ENCODE assay signal across 8 cellular contexts in genomic region chr1:212949771-212950170, GRCh38. TPM values are rescaled to one million over a fixed set of nuclear protein-coding genes. Genes with fewer than 3 reads are reported as not detected.
DNase-seq lines count a peak whose midpoint lies in the region; ATAC-seq, FAIRE-seq and TF ChIP-seq lines count a peak whose summit lies in the region.

No MANE protein-coding gene starts in this region.

- ATAC-seq in activated naive CD4-positive, alpha-beta T cell treated with anti-CD3 and anti-CD28 coated beads, Interleukin-2, amount 50 U/mL, for 72 hours, result no peak
- ATAC-seq in HepG2, result no peak

- in situ Hi-C loops in HepG2 (cut with HindIII; ENCODE audit: extremely low pct_ligation_motif_present, low pct_unique_long_range_greater_than_20kb), result no loop called here

- no peak overlapping the region for H3K27ac ChIP-seq in HepG2 (ENCODE audit: extremely low read length, insufficient read depth, low read length)
- H3K27ac ChIP-seq in tibial artery, result no peak overlapping the region

- H3K27me3 ChIP-seq in adipocyte (replicated peaks; ENCODE audit: control insufficient read depth, insufficient read depth, low read length), result peaks cover 42% of the 10 kb centered on the region
- no peaks in the 10 kb centered on the region for H3K27me3 ChIP-seq in HepG2 (ENCODE audit: control insufficient read depth in 1 of 2, insufficient read depth in 2 of 2, low read length in 2 of 2)
- H3K27me3 ChIP-seq in tibial artery, result peaks cover 0 to 15% of the 10 kb centered on the region in 2 donors

- no peaks in the 10 kb centered on the region for H4K20me1 ChIP-seq in HepG2 (ENCODE audit: insufficient read depth, low read length)

- H3K9me3 Mint-ChIP-seq in activated naive CD4-positive, alpha-beta T cell treated with anti-CD3 and anti-CD28 coated beads, Interleukin-2, amount 50 U/mL, for 24 hours, result no peaks in the 10 kb centered on the region
- no peaks in the 10 kb centered on the region for H3K9me3 Mint-ChIP-seq in activated naive CD4-positive, alpha-beta T cell treated with anti-CD3 and anti-CD28 coated beads, Interleukin-2, amount 50 U/mL, for 72 hours

- no peak for TF ChIP-seq POLR2A in HepG2 (IDR thresholded peaks at IDR 0.05; ENCODE audit: insufficient read depth in 1 of 2, low read depth in 2 of 2, low read length in 2 of 2)

- no peaks in the 10 kb centered on the region for H3K79me2 ChIP-seq in HepG2 (ENCODE audit: insufficient read depth, low read length)

- H3K9ac ChIP-seq in adipocyte (ENCODE audit: low read length) (no peak overlapping the region), HepG2 (ENCODE audit: insufficient read depth, low read depth, low read length) (no peak overlapping the region)

- no peaks in the 10 kb centered on the region for H3K36me3 ChIP-seq in adipocyte (ENCODE audit: control insufficient read depth, insufficient read depth, low read length, severe bottlenecking)
- H3K36me3 ChIP-seq in HepG2 (replicated peaks in 1 of 2; ENCODE audit: control insufficient read depth in 1 of 2, insufficient read depth in 2 of 2, low read length in 2 of 2), result no peaks in the 10 kb centered on the region
- no peaks in the 10 kb centered on the region for H3K36me3 ChIP-seq in tibial artery

- no TSS peak for BruUV-seq in HepG2 (replicated peaks; lab: Mats Ljungman, UMichigan)

- intact Hi-C loops in HepG2 (cut with micrococcal nuclease; ENCODE audit: unreplicated experiment), result loop anchor here (5.0 kb wide), 1 partner anchor 33 kb away; no protein-coding TSS in a partner anchor
- intact Hi-C loops in tibial artery (cut with DNase I; ENCODE audit: low total_unique reads), result no loop called here

- WGBS in HepG2 (ENCODE audit: low lambda C conversion rate), result 78% methylated on average over 2 of the region's 2 CpGs

- TF ChIP-seq EP300 in HepG2 (IDR thresholded peaks at IDR 0.05; ENCODE audit: low read depth in 2 of 2, low read length in 2 of 2) (no peak), HepG2 (CRISPR knock-in tag; IDR thresholded peaks at IDR 0.05; ENCODE audit: borderline replicate concordance) (no peak)

- H3K4me1 Mint-ChIP-seq in activated naive CD4-positive, alpha-beta T cell treated with anti-CD3 and anti-CD28 coated beads, Interleukin-2, amount 50 U/mL, for 24 hours, result peaks cover 11% of the 10 kb centered on the region

- peak overlapping the region; percentile 78 for H3K4me3 ChIP-seq in adipocyte (ENCODE audit: low read length)
- H3K4me3 ChIP-seq in HepG2 (replicated peaks in 1 of 3; ENCODE audit: insufficient read depth in 1 of 3, low read depth in 2 of 3, low read length in 3 of 3), result peak overlapping the region in 1 of 3 experiments; percentile 31; a peak in 2 of 6 replicates
- H3K4me3 ChIP-seq in tibial artery, result peak overlapping the region; percentile 45 to 61

- TF ChIP-seq CTCF in HepG2 (CRISPR knock-in tag; IDR thresholded peaks at IDR 0.05) (no peak), tibial artery (IDR thresholded peaks at IDR 0.05) (no peak)

- POLR2A ChIA-PET in HepG2 (lab: Yijun Ruan, JAX), result no interaction called here

- H3K4me1 ChIP-seq in adipocyte (ENCODE audit: control insufficient read depth, insufficient read depth, low read length) (peaks cover 18% of the 10 kb centered on the region), HepG2 (ENCODE audit: insufficient read depth, low read length) (peaks cover 8% of the 10 kb centered on the region; the same call in 1 of the 2 replicates), tibial artery (peaks cover 0 to 20% (median 11%) of the 10 kb centered on the region in 4 donors)

- peak overlapping the region; percentile 78 for H3K4me3 Mint-ChIP-seq in activated naive CD4-positive, alpha-beta T cell treated with anti-CD3 and anti-CD28 coated beads, Interleukin-2, amount 50 U/mL, for 24 hours

- peaks cover 31% of the 10 kb centered on the region for H3K27me3 Mint-ChIP-seq in activated naive CD4-positive, alpha-beta T cell treated with anti-CD3 and anti-CD28 coated beads, Interleukin-2, amount 50 U/mL, for 24 hours

- CTCF ChIA-PET in HepG2 (lab: Yijun Ruan, JAX; ENCODE audit: low intra/inter-chr PET ratio, low total read pairs), result no interaction called here

- H3K4me2 ChIP-seq in HepG2 (ENCODE audit: low read depth, low read length), result peak overlapping the region; percentile 65

- no peak for TF ChIP-seq RAD21 in HepG2 (CRISPR knock-in tag; IDR thresholded peaks at IDR 0.05)

- H3K9me3 ChIP-seq in adipocyte (ENCODE audit: control insufficient read depth, low read length) (peaks cover 5% of the 10 kb centered on the region), HepG2 (ENCODE audit: low read length) (no peaks in the 10 kb centered on the region), tibial artery (no peaks in the 10 kb centered on the region)

- H2AFZ ChIP-seq in HepG2 (ENCODE audit: low read length), result no peak overlapping the region

- DNase-seq in activated naive CD4-positive, alpha-beta T cell treated with anti-CD3 and anti-CD28 coated beads, Interleukin-2, amount 50 U/mL, for 72 hours (ENCODE audit: low spot score in 2 of 2), result no peak
- DNase-seq in adipocyte (ENCODE audit: low read depth), result no peak
- no peak for DNase-seq in HepG2 (ENCODE audit: low spot score)
- no peak for DNase-seq in tibial artery
- no peak for DNase-seq in DMS153 treated with DMSO at 0.1 percent for 48 hours (lab: John Stamatoyannopoulos, UW; ENCODE audit: unreplicated experiment)
- no peak for DNase-seq in NCI-H69 (lab: John Stamatoyannopoulos, UW)
- no peak for DNase-seq in KG1 (lab: John Stamatoyannopoulos, UW)

- FAIRE-seq in HepG2 (lab: Jason Lieb, UNC), result no peak

- H3K27ac Mint-ChIP-seq in activated naive CD4-positive, alpha-beta T cell treated with anti-CD3 and anti-CD28 coated beads, Interleukin-2, amount 50 U/mL, for 24 hours, result no peak overlapping the region
- no peak overlapping the region for H3K27ac Mint-ChIP-seq in activated naive CD4-positive, alpha-beta T cell treated with anti-CD3 and anti-CD28 coated beads, Interleukin-2, amount 50 U/mL, for 72 hours

- no peaks in the 10 kb centered on the region for H3K36me3 Mint-ChIP-seq in activated naive CD4-positive, alpha-beta T cell treated with anti-CD3 and anti-CD28 coated beads, Interleukin-2, amount 50 U/mL, for 24 hours
- peaks cover 0 to 16% of the 10 kb centered on the region in 2 donors for H3K36me3 Mint-ChIP-seq in activated naive CD4-positive, alpha-beta T cell treated with anti-CD3 and anti-CD28 coated beads, Interleukin-2, amount 50 U/mL, for 72 hours

TF ChIP-seq in HepG2, 621 proteins besides CTCF, POLR2A, EP300 and RAD21 (continues in another document):
- TF ChIP-seq, protein P1, sequence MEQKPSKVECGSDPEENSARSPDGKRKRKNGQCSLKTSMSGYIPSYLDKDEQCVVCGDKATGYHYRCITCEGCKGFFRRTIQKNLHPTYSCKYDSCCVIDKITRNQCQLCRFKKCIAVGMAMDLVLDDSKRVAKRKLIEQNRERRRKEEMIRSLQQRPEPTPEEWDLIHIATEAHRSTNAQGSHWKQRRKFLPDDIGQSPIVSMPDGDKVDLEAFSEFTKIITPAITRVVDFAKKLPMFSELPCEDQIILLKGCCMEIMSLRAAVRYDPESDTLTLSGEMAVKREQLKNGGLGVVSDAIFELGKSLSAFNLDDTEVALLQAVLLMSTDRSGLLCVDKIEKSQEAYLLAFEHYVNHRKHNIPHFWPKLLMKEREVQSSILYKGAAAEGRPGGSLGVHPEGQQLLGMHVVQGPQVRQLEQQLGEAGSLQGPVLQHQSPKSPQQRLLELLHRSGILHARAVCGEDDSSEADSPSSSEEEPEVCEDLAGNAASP (CRISPR knock-in tag; IDR thresholded peaks at IDR 0.05; ENCODE audit: borderline replicate concordance), result no peak
- no peak for TF ChIP-seq ZNF879 (CRISPR knock-in tag; IDR thresholded peaks at IDR 0.05)
- no peak for TF ChIP-seq PHF20 (CRISPR knock-in tag; IDR thresholded peaks at IDR 0.05)
- TF ChIP-seq MZF1 (CRISPR knock-in tag; IDR thresholded peaks at IDR 0.05; ENCODE audit: borderline replicate concordance), result no peak
- TF ChIP-seq ZNF224 (CRISPR knock-in tag; IDR thresholded peaks at IDR 0.05), result no peak
- TF ChIP-seq HOMEZ (CRISPR knock-in tag; IDR thresholded peaks at IDR 0.05; ENCODE audit: low read depth), result no peak
- TF ChIP-seq XBP1 (CRISPR knock-in tag; IDR thresholded peaks at IDR 0.05), result no peak

RNA-seq across cellular contexts. Expression of gene VASH2, which starts 0.6 kb away (rescaled TPM):
- under 1 TPM; 0.20 to 0.39 TPM for total RNA-seq in activated naive CD4-positive, alpha-beta T cell treated with anti-CD3 and anti-CD28 coated beads, Interleukin-2, amount 50 U/mL, for 72 hours
- total RNA-seq in HepG2 (2016; rRNA removed; fragmentation: Illumina TruSeq; extraction: Trizol), result 0.74 and 1.00 TPM in 2 replicates
- total RNA-seq in HepG2 (2016; cell fraction: cytosol; rRNA removed; fragmentation: Illumina TruSeq; extraction: Trizol; ENCODE audit: low read depth), result 0.44 and 0.61 TPM in 2 replicates
- total RNA-seq in HepG2 (2016; cell fraction: insoluble cytoplasmic fraction; rRNA removed; fragmentation: Illumina TruSeq; extraction: Trizol), result 0.59 and 1.1 TPM in 2 replicates
- total RNA-seq in HepG2 (2016; cell fraction: membrane; rRNA removed; fragmentation: Illumina TruSeq; extraction: Trizol), result 0.65 and 0.76 TPM in 2 replicates
- 1.6 and 2.0 TPM in 2 replicates for total RNA-seq in HepG2 (2016; cell fraction: nucleus; rRNA removed; fragmentation: Illumina TruSeq; extraction: Trizol)
- 0.44 and 0.60 TPM in 2 replicates for polyA plus RNA-seq in HepG2 (2011; rRNA removed)
- polyA plus RNA-seq in HepG2 (2011; cell fraction: cytosol; rRNA removed), result 0.21 and 0.33 TPM in 2 replicates
- polyA plus RNA-seq in HepG2 (2011; cell fraction: nucleus; rRNA removed), result 1.6 and 1.8 TPM in 2 replicates
- polyA plus RNA-seq in HepG2 (2012), result 0.51 and 0.68 TPM in 2 replicates
- 0.14 and 0.27 TPM in 2 replicates for polyA plus RNA-seq in HepG2 (2016; cell fraction: cytosol; fragmentation: Illumina TruSeq; extraction: Trizol; ENCODE audit: low read depth)
- polyA plus RNA-seq in HepG2 (2016; cell fraction: insoluble cytoplasmic fraction; fragmentation: Illumina TruSeq; extraction: Trizol; ENCODE audit: low read depth), result 1.1 and 1.3 TPM in 2 replicates
- 0.55 and 0.78 TPM in 2 replicates for polyA plus RNA-seq in HepG2 (2016; cell fraction: membrane; fragmentation: Illumina TruSeq; extraction: Trizol; ENCODE audit: low read depth)
- 2.2 and 2.6 TPM in 2 replicates for polyA plus RNA-seq in HepG2 (2016; cell fraction: nucleus; fragmentation: Illumina TruSeq; extraction: Trizol; ENCODE audit: insufficient read depth, low read depth)
- polyA minus RNA-seq in HepG2 (2011; rRNA and poly(A)+ RNA removed; ENCODE audit: low replicate concordance), result 3.1 and 3.3 TPM in 2 replicates
- 0.40 and 0.62 TPM in 2 replicates for polyA minus RNA-seq in HepG2 (2011; cell fraction: cytosol; rRNA and poly(A)+ RNA removed)
- 3.0 and 3.5 TPM in 2 replicates for polyA minus RNA-seq in HepG2 (2011; cell fraction: nucleus; rRNA and poly(A)+ RNA removed)
